Comparison of ENCODE assay signal across 1 cellular context in genomic region chr11:122162095-122162494, GRCh38.
TF ChIP-seq lines count a peak whose summit lies in the region.

No MANE protein-coding gene starts in this region.

TF ChIP-seq in IMR-90, 13 proteins besides CTCF, POLR2A, EP300 and RAD21 (continued from another document):
- TF ChIP-seq, protein P1, sequence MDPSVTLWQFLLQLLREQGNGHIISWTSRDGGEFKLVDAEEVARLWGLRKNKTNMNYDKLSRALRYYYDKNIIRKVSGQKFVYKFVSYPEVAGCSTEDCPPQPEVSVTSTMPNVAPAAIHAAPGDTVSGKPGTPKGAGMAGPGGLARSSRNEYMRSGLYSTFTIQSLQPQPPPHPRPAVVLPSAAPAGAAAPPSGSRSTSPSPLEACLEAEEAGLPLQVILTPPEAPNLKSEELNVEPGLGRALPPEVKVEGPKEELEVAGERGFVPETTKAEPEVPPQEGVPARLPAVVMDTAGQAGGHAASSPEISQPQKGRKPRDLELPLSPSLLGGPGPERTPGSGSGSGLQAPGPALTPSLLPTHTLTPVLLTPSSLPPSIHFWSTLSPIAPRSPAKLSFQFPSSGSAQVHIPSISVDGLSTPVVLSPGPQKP (IDR thresholded peaks at IDR 0.05; ENCODE audit: borderline replicate concordance, low read depth, low read length) = no peak
- no peak for TF ChIP-seq CHD1 (IDR thresholded peaks at IDR 0.05; ENCODE audit: low read depth, low read length)
